1 cellular context compared by ENCODE assay signal in genomic region chr5:38607930-38608545, GRCh38.
TF ChIP-seq lines count a peak whose summit lies in the region.

No MANE protein-coding gene starts in this region.

TF ChIP-seq in K562, 482 proteins besides CTCF, POLR2A, EP300 and RAD21:
- peak; percentile 90 for TF ChIP-seq CBFA2T3 (IDR thresholded peaks at IDR 0.05)
- TF ChIP-seq LEF1 (IDR thresholded peaks at IDR 0.05): peak; percentile 42; the same call in 1 of the 2 replicates
- TF ChIP-seq RNF2 (IDR thresholded peaks at IDR 0.05): 0 out of 2 replicates have a peak, but pooled peaks have one; percentile 26
- peak in 1 of 2 experiments; percentile 61 for TF ChIP-seq AFF1 (IDR thresholded peaks at IDR 0.05; ENCODE audit: low read depth in 1 of 2, partially characterized antibody in 2 of 2)
- TF ChIP-seq ZNF830 (CRISPR knock-in tag; IDR thresholded peaks at IDR 0.05): no peak
- peak; percentile 76; the same call in 1 of the 2 replicates for TF ChIP-seq SMARCE1 (IDR thresholded peaks at IDR 0.05)
- no peak for TF ChIP-seq ZNF764 (CRISPR knock-in tag; IDR thresholded peaks at IDR 0.05; ENCODE audit: low read depth)
- TF ChIP-seq NCOR1 (IDR thresholded peaks at IDR 0.05): peak; percentile 79
- peak; percentile 84 for TF ChIP-seq TCF3 (CRISPR knock-in tag; IDR thresholded peaks at IDR 0.05)
- TF ChIP-seq ZNF384 (IDR thresholded peaks at IDR 0.05; ENCODE audit: low read depth, low read length): peak; percentile 93
- TF ChIP-seq TFAM (CRISPR knock-in tag; conservative IDR thresholded peaks at IDR 0.05): no peak
- no peak for TF ChIP-seq ZNF263 (CRISPR knock-in tag; IDR thresholded peaks at IDR 0.05; ENCODE audit: borderline replicate concordance)
- TF ChIP-seq SMARCA4 (IDR thresholded peaks at IDR 0.05): peak; percentile 82
- peak; percentile 88 for TF ChIP-seq ARID1B (IDR thresholded peaks at IDR 0.05)
- TF ChIP-seq KLF16 (IDR thresholded peaks at IDR 0.05): peak; percentile 9; the same call in 1 of the 2 replicates
- peak; percentile 87 for TF ChIP-seq TAL1 (IDR thresholded peaks at IDR 0.05)
- peak; percentile 45; the same call in 1 of the 2 replicates for TF ChIP-seq POLR2AphosphoS5 (IDR thresholded peaks at IDR 0.05; ENCODE audit: control insufficient read depth, insufficient read depth, low read depth, low read length)
- TF ChIP-seq SMARCC2 (IDR thresholded peaks at IDR 0.05; ENCODE audit: low read depth): peak; percentile 32; the same call in 1 of the 2 replicates
- peak; percentile 58; the same call in 1 of the 2 replicates for TF ChIP-seq GATA2 (CRISPR knock-in tag; IDR thresholded peaks at IDR 0.05)
- TF ChIP-seq MNT (conservative IDR thresholded peaks at IDR 0.05): 0 out of 4 replicates have a peak, but pooled peaks of 1 of the 2 experiments have one; percentile 15
- TF ChIP-seq TEAD2 (tag; IDR thresholded peaks at IDR 0.05): 0 out of 2 replicates have a peak, but pooled peaks have one; percentile 37
- 0 out of 2 replicates have a peak, but pooled peaks have one; percentile 24 for TF ChIP-seq MXI1 (IDR thresholded peaks at IDR 0.05; ENCODE audit: low read depth, low read length)
- TF ChIP-seq FOXA1 (IDR thresholded peaks at IDR 0.05; ENCODE audit: borderline replicate concordance): peak; percentile 50; the same call in 1 of the 2 replicates
- TF ChIP-seq FOXM1 (IDR thresholded peaks at IDR 0.05; ENCODE audit: low read depth): peak; percentile 68
- TF ChIP-seq FOXM1 (CRISPR knock-in tag; IDR thresholded peaks at IDR 0.05; ENCODE audit: low read depth): no peak
- TF ChIP-seq FOXA3 (CRISPR knock-in tag; conservative IDR thresholded peaks at IDR 0.05 in 1 of 2, IDR thresholded peaks at IDR 0.05 in 1 of 2): peak in 1 of 2 experiments; percentile 76; a peak in 2 of 4 replicates
- TF ChIP-seq GTF2E2 (tag; IDR thresholded peaks at IDR 0.05): no peak
- peak; percentile 64; the same call in 1 of the 2 replicates for TF ChIP-seq NFIC (IDR thresholded peaks at IDR 0.05)
- TF ChIP-seq KDM1A (IDR thresholded peaks at IDR 0.05): peak in 1 of 2 experiments; percentile 27; a peak in 1 of 4 replicates
- no peak for TF ChIP-seq RBM39 (optimal IDR thresholded peaks at IDR 0.05; ENCODE audit: low read depth, low read length)
- TF ChIP-seq TEAD4 (IDR thresholded peaks at IDR 0.05; ENCODE audit: low read length): peak; percentile 91
- TF ChIP-seq TEAD4 (CRISPR knock-in tag; IDR thresholded peaks at IDR 0.05; ENCODE audit: borderline replicate concordance): no peak
- TF ChIP-seq DPF2 (IDR thresholded peaks at IDR 0.05): peak; percentile 75
- TF ChIP-seq RERE (CRISPR knock-in tag; IDR thresholded peaks at IDR 0.05; ENCODE audit: borderline replicate concordance): no peak
- no peak for TF ChIP-seq ZBED1 (IDR thresholded peaks at IDR 0.05)
- TF ChIP-seq TBL1XR1 (IDR thresholded peaks at IDR 0.05; ENCODE audit: low read length in 2 of 2): peak in 1 of 2 experiments; percentile 61; a peak in 1 of 4 replicates
- TF ChIP-seq RCOR1 (IDR thresholded peaks at IDR 0.05; ENCODE audit: borderline replicate concordance in 1 of 2, low read depth in 2 of 2, low read length in 2 of 2): peak in 1 of 2 experiments; percentile 51; a peak in 1 of 4 replicates
- no peak for TF ChIP-seq KDM5B (IDR thresholded peaks at IDR 0.05; ENCODE audit: insufficient replicate concordance, low read depth, low read length)
- peak; percentile 83 for TF ChIP-seq CBFA2T2 (conservative IDR thresholded peaks at IDR 0.05)
- TF ChIP-seq STAT5A (IDR thresholded peaks at IDR 0.05; ENCODE audit: borderline replicate concordance, low read length): peak; percentile 57
- peak; percentile 65; the same call in 1 of the 2 replicates for TF ChIP-seq SOX6 (IDR thresholded peaks at IDR 0.05)
- peak; percentile 81 for TF ChIP-seq MTA2 (IDR thresholded peaks at IDR 0.05; ENCODE audit: low read depth)
